8 cellular contexts compared by ENCODE assay signal in genomic region chr7:5423272-5423843, GRCh38. TPM values are rescaled to one million over a fixed set of nuclear protein-coding genes. Genes with fewer than 3 reads are reported as not detected.
DNase-seq lines count a peak whose midpoint lies in the region; ATAC-seq and TF ChIP-seq lines count a peak whose summit lies in the region.

TNRC18 (minus strand) TSS chr7:5423834; CDS start chr7:5421246, 2,588 bp downstream.

- CTCF ChIA-PET in PC-3 (lab: Charles Lee), result interaction anchor here (0.6 to 1.8 kb wide), 2 partner anchors 25 to 183 kb away, joined by 3 to 4 read pairs; no protein-coding TSS in a partner anchor

- H3K9me3 Mint-ChIP-seq in central memory CD8-positive, alpha-beta T cell, result no peaks in the 10 kb centered on the region

- TF ChIP-seq CTCF in GM12864 (IDR thresholded peaks at IDR 0.05; ENCODE audit: low read depth, low read length, missing control alignments) (no peak), PC-3 (conservative IDR thresholded peaks at IDR 0.05; ENCODE audit: low read depth, low read length) (no peak), liver (IDR thresholded peaks at IDR 0.05; ENCODE audit: low read depth, low read length, missing input control) (no peak)

- no peak for TF ChIP-seq RAD21 in liver (IDR thresholded peaks at IDR 0.05)

- H3K27me3 ChIP-seq in PC-3 (ENCODE audit: low read length), result no peaks in the 10 kb centered on the region
- no peaks in the 10 kb centered on the region for H3K27me3 ChIP-seq in liver (ENCODE audit: control insufficient read depth in 4 of 4, insufficient read depth in 4 of 4, low read length in 3 of 4)
- no peaks in the 10 kb centered on the region for H3K27me3 ChIP-seq in stomach smooth muscle (ENCODE audit: control insufficient read depth in 1 of 2, insufficient read depth in 2 of 2, low read length in 2 of 2)

- H3K79me2 ChIP-seq in PC-3 (ENCODE audit: low read length), result peaks cover 93% of the 10 kb centered on the region

- no peak for DNase-seq in GM12864 (ENCODE audit: low read depth)
- DNase-seq in PC-3, result no peak
- DNase-seq in central memory CD8-positive, alpha-beta T cell (ENCODE audit: low spot score in 2 of 2), result no peak
- no peak for DNase-seq in NCI-H748 (lab: John Stamatoyannopoulos, UW; ENCODE audit: unreplicated experiment)

- H3K9ac ChIP-seq in PC-3 (ENCODE audit: low read length) (peak within 1 kb of the TSS; percentile 98), liver (ENCODE audit: low read depth in 1 of 2, low read length in 2 of 2) (peak within 1 kb of the TSS; percentile 98 to 99), stomach smooth muscle (ENCODE audit: low read length in 2 of 2) (peak within 1 kb of the TSS; percentile 93 to 95)

- no TSS peak for BruUV-seq in PC-3 (replicated peaks; lab: Mats Ljungman, UMichigan)

- intact Hi-C loops in PC-3 (cut with micrococcal nuclease), result no loop called here

- peaks cover 43% of the 10 kb centered on the region for H3K4me1 Mint-ChIP-seq in central memory CD8-positive, alpha-beta T cell

- peak within 1 kb of the TSS; percentile 94 for H3K4me2 ChIP-seq in PC-3 (ENCODE audit: low read length)

- peak within 1 kb of the TSS; percentile 78 for H3K4me3 Mint-ChIP-seq in central memory CD8-positive, alpha-beta T cell

- H3K27me3 Mint-ChIP-seq in central memory CD8-positive, alpha-beta T cell, result peaks cover 69% of the 10 kb centered on the region

- H3K4me1 ChIP-seq in PC-3 (ENCODE audit: insufficient read depth, low read length) (peaks cover 20% of the 10 kb centered on the region), liver (ENCODE audit: control insufficient read depth in 4 of 4, insufficient read depth in 4 of 4, low read length in 3 of 4) (peaks cover 8 to 30% (median 15%) of the 10 kb centered on the region in 4 donors), stomach smooth muscle (ENCODE audit: control insufficient read depth, insufficient read depth, low read length) (peaks cover 31% of the 10 kb centered on the region)

- no peaks in the 10 kb centered on the region for H4K20me1 ChIP-seq in PC-3 (ENCODE audit: low read length)

- H3K27ac ChIP-seq in PC-3 (ENCODE audit: low read length) (peak within 1 kb of the TSS; percentile 95), liver (ENCODE audit: low read depth in 1 of 2, low read length in 2 of 2) (peak within 1 kb of the TSS; percentile 97 to 100), stomach smooth muscle (ENCODE audit: low read length) (peak within 1 kb of the TSS; percentile 97)

- POLR2A ChIA-PET in PC-3 (lab: Charles Lee; ENCODE audit: unreplicated experiment), result interaction anchor here (0.6 to 0.8 kb wide), 5 partner anchors 26 to 345 kb away, joined by 3 to 24 read pairs (median 7); no protein-coding TSS in a partner anchor

- no peaks in the 10 kb centered on the region for H3F3A ChIP-seq in PC-3 (ENCODE audit: low read length, unreplicated experiment)

- H3K4me3 ChIP-seq in GM12864 (ENCODE audit: low read depth, low read length) (peak within 1 kb of the TSS; percentile 40), PC-3 (ENCODE audit: low read length) (peak within 1 kb of the TSS; percentile 99), liver (ENCODE audit: low read depth in 1 of 3, low read length in 3 of 3) (peak within 1 kb of the TSS; percentile 87 to 98 (median 92)), stomach smooth muscle (ENCODE audit: low read length in 2 of 2) (peak within 1 kb of the TSS; percentile 88 to 90)

- peak within 1 kb of the TSS; percentile 61 for H3K27ac Mint-ChIP-seq in central memory CD8-positive, alpha-beta T cell (ENCODE audit: low read depth)

- no peaks in the 10 kb centered on the region for H3K36me3 ChIP-seq in PC-3 (ENCODE audit: low read depth, low read length)
- no peaks in the 10 kb centered on the region for H3K36me3 ChIP-seq in liver (ENCODE audit: control insufficient read depth in 4 of 4, insufficient read depth in 3 of 4, low read depth in 1 of 4, low read length in 3 of 4)
- H3K36me3 ChIP-seq in stomach smooth muscle (ENCODE audit: control insufficient read depth in 2 of 2, insufficient read depth in 2 of 2, low read length in 2 of 2), result no peaks in the 10 kb centered on the region

- ATAC-seq in PC-3 (no peak), HG02610 (IDR thresholded peaks at IDR 0.05; ENCODE audit: unreplicated experiment) (no peak), GM18870 (IDR thresholded peaks at IDR 0.05; ENCODE audit: unreplicated experiment) (no peak)
- ATAC-seq in central memory CD8-positive, alpha-beta T cell (replicated peaks; ENCODE audit: extremely low read depth, poor library complexity, severe bottlenecking), result no peak

- H3K9me2 ChIP-seq in PC-3 (replicated peaks; ENCODE audit: low read length), result no peaks in the 10 kb centered on the region

- peaks cover 26% of the 10 kb centered on the region for H3K36me3 Mint-ChIP-seq in central memory CD8-positive, alpha-beta T cell (ENCODE audit: insufficient read depth)

- 1% methylated on average over 61 of the region's 61 CpGs for WGBS in liver

- H3K9me3 ChIP-seq in PC-3 (ENCODE audit: low read length) (no peaks in the 10 kb centered on the region), liver (ENCODE audit: control insufficient read depth in 4 of 4, low read length in 3 of 4) (no peaks in the 10 kb centered on the region), stomach smooth muscle (ENCODE audit: control insufficient read depth in 2 of 2, low read length in 2 of 2) (no peaks in the 10 kb centered on the region)

- peak within 1 kb of the TSS; percentile 66 for H2AFZ ChIP-seq in PC-3 (ENCODE audit: low read length)

TF ChIP-seq in liver, 16 proteins besides CTCF, POLR2A, EP300 and RAD21:
- TF ChIP-seq YY1 (IDR thresholded peaks at IDR 0.05), result peak; percentile 63
- no peak for TF ChIP-seq FOXA1 (IDR thresholded peaks at IDR 0.05)
- peak; percentile 41 for TF ChIP-seq ZBTB33 (IDR thresholded peaks at IDR 0.05)

RNA-seq across cellular contexts. Expression of gene TNRC18, which starts in this region (rescaled TPM):
- total RNA-seq in PC-3 (2014; rRNA removed) (26.8 and 57.8 TPM in 2 replicates), liver (10 to 100 TPM; 25.1 to 37.1 TPM)
- 10 to 100 TPM in 1 of 2 donors, 1 to 10 TPM in 1; 2.3 to 15.7 TPM for polyA plus RNA-seq in liver

Comparison
In these comparisons a context has a peak if more than half of its experiments do, and no peak if none do; other contexts are left out.
1. H3K4me3 ChIP-seq: peak in every context shown above with its lines; median percentile 99 in PC-3; 92 in liver; 89 in stomach smooth muscle; 40 in GM12864.